17 cellular contexts compared by ENCODE assay signal in the genomic region with DNA sequence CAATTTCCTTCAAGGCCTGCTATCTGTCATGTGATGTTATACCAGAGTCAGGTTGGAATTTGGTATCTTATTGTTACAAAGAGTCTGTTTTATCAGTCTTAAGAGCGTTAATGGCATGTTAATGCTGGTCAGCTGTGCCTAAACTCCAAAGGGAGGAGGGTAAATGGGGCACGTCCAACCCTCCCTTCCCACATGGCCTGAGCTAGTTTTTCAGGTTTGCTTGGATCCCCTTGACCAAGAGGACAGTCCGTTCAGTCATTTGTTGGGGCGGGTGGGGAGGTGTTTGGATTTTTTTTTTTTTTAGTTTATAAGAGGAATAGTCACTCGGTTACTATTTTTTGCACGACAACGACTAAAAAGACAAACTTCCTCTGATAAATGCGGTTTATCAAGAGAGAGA.
DNase-seq lines count a peak whose midpoint lies in the region; ATAC-seq, FAIRE-seq and TF ChIP-seq lines count a peak whose summit lies in the region.
"Had no signal": no experiment of that assay in that cellular context is flagged by ENCODE, and none has a peak within 500 bp of the region (broad histone marks: within the 10 kb centered on the region; RNA-seq: fewer than 3 reads in every experiment).

No MANE protein-coding gene starts in this region.

- H3K9me3 ChIP-seq in PC-9 (ENCODE audit: insufficient read depth, low read depth) = no peaks in the 10 kb centered on the region
- H3K9me3 ChIP-seq in lung (ENCODE audit: control insufficient read depth in 2 of 2, insufficient read depth in 1 of 2, low read length in 1 of 2) = no peaks in the 10 kb centered on the region
- no peaks in the 10 kb centered on the region for H3K9me3 ChIP-seq in upper lobe of right lung
- no peaks in the 10 kb centered on the region for H3K9me3 ChIP-seq in CD8-positive, alpha-beta memory T cell (ENCODE audit: low read length)
- H3K9me3 ChIP-seq in transverse colon = no peaks in the 10 kb centered on the region
- H3K9me3 ChIP-seq: BE2C, HAP-1, MG63 had no signal

- H3K4me3 Mint-ChIP-seq in CD8-positive, alpha-beta memory T cell = no peak overlapping the region

- ATAC-seq in lung (ENCODE audit: insufficient read depth, low FRiP score) = no peak
- peak; percentile 70 for ATAC-seq in upper lobe of right lung
- ATAC-seq: Panc1 had no signal

- H3K36me3 ChIP-seq in PC-9 (ENCODE audit: low read depth) (no peaks in the 10 kb centered on the region), lung (ENCODE audit: control insufficient read depth in 2 of 2, insufficient read depth in 2 of 2, low read length in 2 of 2) (no peaks in the 10 kb centered on the region), upper lobe of right lung (no peaks in the 10 kb centered on the region), transverse colon (no peaks in the 10 kb centered on the region)
- H3K36me3 ChIP-seq in CD8-positive, alpha-beta memory T cell (ENCODE audit: insufficient read depth, low read length) = no peaks in the 10 kb centered on the region
- H3K36me3 ChIP-seq: BE2C, HAP-1, MG63 had no signal

- peak overlapping the region; percentile 61 for H3K4me2 ChIP-seq in PC-9

- FAIRE-seq in RCC 7860 (lab: Jason Lieb, UNC) = no peak

- 44 to 72% methylated on average over 8 of the region's 8 CpGs for WGBS in lung, 2 donors
- 67 to 78% methylated on average over 7 to 8 of the region's 8 CpGs for WGBS in transverse colon (ENCODE audit: low coverage in 1 of 2), 2 donors

- H3K4me3 ChIP-seq in PC-9 (no peak overlapping the region), lung (no peak overlapping the region), upper lobe of right lung (no peak overlapping the region), transverse colon (no peak overlapping the region)
- H3K4me3 ChIP-seq in CD8-positive, alpha-beta memory T cell (ENCODE audit: low read length) = no peak overlapping the region
- H3K4me3 ChIP-seq: HAP-1, MG63 had no signal

- intact Hi-C loops in PC-9 (cut with micrococcal nuclease; ENCODE audit: unreplicated experiment) = loop anchor here (5.0 kb wide), 2 partner anchors 223 to 428 kb away; partner anchors contain the start of gene B3GALNT2
- intact Hi-C loops in upper lobe of right lung (cut with DNase I) = no loop called here
- intact Hi-C loops in transverse colon (cut with DNase I; ENCODE audit: low total_unique reads) = no loop called here

- no peaks in the 10 kb centered on the region for H3K36me3 Mint-ChIP-seq in CD8-positive, alpha-beta memory T cell

- 0 out of 2 replicates have a peak overlapping the region, but pooled peaks have one; percentile 34 for H2AFZ ChIP-seq in PC-9

- H3K4me1 ChIP-seq in PC-9 (replicated peaks; ENCODE audit: insufficient read depth) = peaks cover 42% of the 10 kb centered on the region
- peaks cover 0 to 9% of the 10 kb centered on the region in 2 donors for H3K4me1 ChIP-seq in lung (ENCODE audit: control insufficient read depth in 2 of 2, insufficient read depth in 2 of 2, low read length in 2 of 2)
- peaks cover 25% of the 10 kb centered on the region for H3K4me1 ChIP-seq in upper lobe of right lung
- H3K4me1 ChIP-seq in CD8-positive, alpha-beta memory T cell (ENCODE audit: insufficient read depth, low read length) = no peaks in the 10 kb centered on the region
- peaks cover 0 to 32% (median 7%) of the 10 kb centered on the region in 4 donors for H3K4me1 ChIP-seq in transverse colon
- H3K4me1 ChIP-seq: BE2C had no signal

- no peaks in the 10 kb centered on the region for H3K27me3 ChIP-seq in PC-9 (ENCODE audit: insufficient read depth, low read depth)
- H3K27me3 ChIP-seq in lung (ENCODE audit: control insufficient read depth, insufficient read depth) = no peaks in the 10 kb centered on the region
- H3K27me3 ChIP-seq in upper lobe of right lung = no peaks in the 10 kb centered on the region
- no peaks in the 10 kb centered on the region for H3K27me3 ChIP-seq in CD8-positive, alpha-beta memory T cell (ENCODE audit: insufficient read depth, low read length, poor library complexity, severe bottlenecking)
- no peaks in the 10 kb centered on the region for H3K27me3 ChIP-seq in transverse colon
- H3K27me3 ChIP-seq: BE2C, MG63 had no signal

- no peaks in the 10 kb centered on the region for H3K9me2 ChIP-seq in PC-9 (ENCODE audit: insufficient read depth)

- POLR2A ChIA-PET in PC-9 (lab: Charles Lee; ENCODE audit: unreplicated experiment) = interaction anchor here (0.7 kb wide), 1 partner anchor 18 kb away, joined by 4 read pairs; no protein-coding TSS in a partner anchor
- POLR2A ChIA-PET in CD8-positive, alpha-beta memory T cell (lab: Charles Lee) = no interaction called here

- BruUV-seq in PC-9 (replicated peaks; lab: Mats Ljungman, UMichigan) = no TSS peak

- H3K4me1 Mint-ChIP-seq in CD8-positive, alpha-beta memory T cell = peaks cover 10 to 23% (median 23%) of the 10 kb centered on the region in 3 donors

- no peaks in the 10 kb centered on the region for H3K27me3 Mint-ChIP-seq in CD8-positive, alpha-beta memory T cell

- no peaks in the 10 kb centered on the region for H3K79me2 ChIP-seq in PC-9 (ENCODE audit: low read depth)

- H3K27ac Mint-ChIP-seq in CD8-positive, alpha-beta memory T cell = no peak overlapping the region

- no peak for TF ChIP-seq CTCF in PC-9 (conservative IDR thresholded peaks at IDR 0.05)
- no peak for TF ChIP-seq CTCF in lung (IDR thresholded peaks at IDR 0.05; ENCODE audit: control extremely low read depth, extremely low read depth)
- no peak for TF ChIP-seq CTCF in upper lobe of right lung (IDR thresholded peaks at IDR 0.05)
- TF ChIP-seq CTCF in transverse colon (IDR thresholded peaks at IDR 0.05) = no peak

- no peaks in the 10 kb centered on the region for H4K20me1 ChIP-seq in PC-9 (ENCODE audit: insufficient read depth)

- CTCF ChIA-PET in PC-9 (lab: Charles Lee) = no interaction called here
- CTCF ChIA-PET in CD8-positive, alpha-beta memory T cell (lab: Charles Lee) = interaction anchor here (1.3 kb wide), 1 partner anchor 12 kb away, joined by 3 read pairs; no protein-coding TSS in a partner anchor

- no peak for TF ChIP-seq EP300 in transverse colon (IDR thresholded peaks at IDR 0.05; ENCODE audit: low read depth)

- in situ Hi-C loops in transverse colon (cut with MboI; ENCODE audit: low pct_ligation_motif_present in 1 of 4, low pct_unique_long_range_greater_than_20kb in 1 of 4, low sequenced_read_pairs in 3 of 4) = no loop called here

- no peak for TF ChIP-seq POLR2A in transverse colon (IDR thresholded peaks at IDR 0.05)

- H3F3A ChIP-seq in PC-9 (ENCODE audit: insufficient read depth, low read depth) = peaks cover 21% of the 10 kb centered on the region

- DNase-seq in ELF-1 (ENCODE audit: low read depth, low spot score) (peak; percentile 47), PC-9 (peak; percentile 77 to 85), lung (ENCODE audit: low spot score) (peak; percentile 62), upper lobe of right lung (no peak), RCC 7860 (ENCODE audit: low spot score) (no peak), transverse colon (no peak)
- DNase-seq in CD8-positive, alpha-beta memory T cell = no peak
- DNase-seq: BE2C, KBM-7, MG63, NCI-H1105 treated with DMSO at 0.1 percent for 48 hours, NCI-H187 treated with DMSO at 0.1 percent for 48 hours, NCI-H446 treated with DMSO at 0.1 percent for 48 hours, NCI-H748 treated with DMSO at 0.1 percent for 48 hours, SHP77 had no signal

- no peaks in the 10 kb centered on the region for H3K9me3 Mint-ChIP-seq in CD8-positive, alpha-beta memory T cell

- peak overlapping the region; percentile 44 for H3K27ac ChIP-seq in PC-9
- H3K27ac ChIP-seq in lung (ENCODE audit: low read depth in 1 of 2, low read length in 1 of 2) = no peak overlapping the region
- no peak overlapping the region for H3K27ac ChIP-seq in upper lobe of right lung
- H3K27ac ChIP-seq in CD8-positive, alpha-beta memory T cell (ENCODE audit: low read depth, low read length) = no peak overlapping the region
- no peak overlapping the region for H3K27ac ChIP-seq in transverse colon

Comparison
In these comparisons a context has a peak if more than half of its experiments do, and no peak if none do; other contexts are left out.
1. DNase-seq: peak in ELF-1 (single experiment), PC-9 (2 of 2) and lung (single experiment); none in upper lobe of right lung (single experiment), CD8-positive, alpha-beta memory T cell (0 of 5), RCC 7860 (single experiment) and transverse colon (single experiment).